8 cellular contexts compared by ENCODE assay signal in the genomic region with DNA sequence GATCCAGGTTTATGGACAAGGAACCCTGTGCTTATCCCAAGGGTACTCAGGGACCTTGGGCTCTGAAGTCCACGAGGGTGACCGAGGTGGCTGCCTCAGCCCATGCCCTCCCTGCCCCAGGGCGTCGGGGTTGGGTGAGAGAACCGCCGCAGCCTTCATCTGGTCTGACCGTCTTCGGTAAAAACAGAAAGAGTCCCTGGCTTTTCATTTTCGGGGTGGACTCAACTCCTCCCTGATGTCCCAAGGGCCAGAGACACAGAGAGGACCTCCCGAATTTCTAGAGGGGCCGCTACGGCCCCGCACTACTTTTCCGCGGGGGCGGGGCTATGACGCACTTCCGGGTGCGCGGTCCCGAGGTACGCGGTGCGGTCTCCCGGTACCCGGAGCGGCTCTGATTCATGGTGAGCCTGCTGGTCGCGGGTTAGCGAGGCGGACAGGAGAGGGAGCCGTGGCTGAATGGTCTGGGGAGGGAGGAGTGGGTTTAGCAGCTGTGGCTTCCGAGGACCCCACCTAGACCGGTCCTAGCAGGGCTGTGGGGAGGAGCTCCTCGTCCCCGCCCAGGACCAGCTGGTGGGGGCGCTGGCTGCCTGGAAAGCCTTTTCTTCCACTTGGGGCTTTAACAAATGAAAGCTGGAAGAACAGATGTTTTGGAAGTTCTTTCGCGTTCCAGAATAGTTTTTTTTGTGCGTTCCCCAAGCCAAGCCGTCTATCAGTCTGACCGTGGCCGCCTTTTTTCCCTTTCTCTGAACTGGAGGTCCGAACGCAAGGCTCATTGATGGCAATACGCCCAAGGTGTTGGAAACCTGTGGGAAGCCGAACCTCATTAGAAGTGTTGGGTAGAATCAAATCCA. TPM values are rescaled to one million over a fixed set of nuclear protein-coding genes. Genes with fewer than 3 reads are reported as not detected.
DNase-seq lines count a peak whose midpoint lies in the region; ATAC-seq and TF ChIP-seq lines count a peak whose summit lies in the region.

A gene (plus strand): TSS at position 334 of the 851 bp plus-strand sequence. CDS start 7,233 bp downstream, outside the sequence.

- H3K4me3 Mint-ChIP-seq in activated CD8-positive, alpha-beta T cell treated with anti-CD3 and anti-CD28 coated beads, Interleukin-2, amount 10 ng/mL, durations not matched to agents 7 days and 5 days, result peak within 1 kb of the TSS; percentile 87

- CTCF ChIA-PET in activated CD8-positive, alpha-beta T cell treated with anti-CD3 and anti-CD28 coated beads, Interleukin-2, amount 10 ng/mL, durations not matched to agents 7 days and 5 days (lab: Charles Lee), result interaction anchor here (0.7 to 2.3 kb wide), 11 partner anchors 9 to 141 kb away, joined by 3 to 11 read pairs (median 3); a partner anchor contains a TSS

- TF ChIP-seq CTCF in lung (IDR thresholded peaks at IDR 0.05; ENCODE audit: control extremely low read depth, extremely low read depth), result peak; percentile 3

- peaks cover 4% of the 10 kb centered on the region for H3K36me3 Mint-ChIP-seq in activated CD8-positive, alpha-beta T cell treated with anti-CD3 and anti-CD28 coated beads, Interleukin-2, amount 10 ng/mL, durations not matched to agents 7 days and 5 days (ENCODE audit: low read depth)

- H3K27me3 ChIP-seq in ectodermal cell (ENCODE audit: control insufficient read depth, insufficient read depth, low read length, poor library complexity, severe bottlenecking) (no peaks in the 10 kb centered on the region), lung (ENCODE audit: control insufficient read depth, insufficient read depth) (no peaks in the 10 kb centered on the region)

- H3K27ac ChIP-seq in ectodermal cell (ENCODE audit: insufficient read depth, low read depth, low read length, poor library complexity, severe bottlenecking) (peak within 1 kb of the TSS; percentile 90), lung (ENCODE audit: low read depth in 1 of 2, low read length in 1 of 2) (peak within 1 kb of the TSS; percentile 82 to 98)

- H3K9me3 Mint-ChIP-seq in activated CD8-positive, alpha-beta T cell treated with anti-CD3 and anti-CD28 coated beads, Interleukin-2, amount 10 ng/mL, durations not matched to agents 7 days and 5 days (ENCODE audit: insufficient read depth), result no peaks in the 10 kb centered on the region

- ATAC-seq in HG03469 (IDR thresholded peaks at IDR 0.05; ENCODE audit: unreplicated experiment) (peak; percentile 58), lung (ENCODE audit: insufficient read depth, low FRiP score) (peak; percentile 91)
- peak; percentile 89 for ATAC-seq in activated CD8-positive, alpha-beta T cell treated with anti-CD3 and anti-CD28 coated beads, Interleukin-2, amount 10 ng/mL, durations not matched to agents 7 days and 5 days

- DNase-seq in C1 segment of cervical spinal cord (lab: John Stamatoyannopoulos, UW) (peak; percentile 19 to 87 (median 80)), GM19240 (ENCODE audit: insufficient read length, low spot score) (peak; percentile 85), NCI-H748 treated with DMSO at 0.1 percent for 48 hours (lab: John Stamatoyannopoulos, UW) (peak; percentile 63), lung (ENCODE audit: low spot score) (peak; percentile 86)
- DNase-seq in activated CD8-positive, alpha-beta T cell treated with anti-CD3 and anti-CD28 coated beads, Interleukin-2, amount 10 ng/mL, durations not matched to agents 7 days and 5 days, result peak; percentile 81
- DNase-seq in stimulated activated CD4-positive, alpha-beta T cell treated with anti-CD3 and anti-CD28 coated beads, TNF-alpha, amount 100 ng/mL, for 24 hours (ENCODE audit: low read depth in 3 of 3), result peak; percentile 66 to 80 (median 71)

- no peaks in the 10 kb centered on the region for H3K27me3 Mint-ChIP-seq in activated CD8-positive, alpha-beta T cell treated with anti-CD3 and anti-CD28 coated beads, Interleukin-2, amount 10 ng/mL, durations not matched to agents 7 days and 5 days (ENCODE audit: low read depth)

- H3K36me3 ChIP-seq in ectodermal cell (ENCODE audit: control insufficient read depth, insufficient read depth, low read length), result no peaks in the 10 kb centered on the region
- H3K36me3 ChIP-seq in lung (ENCODE audit: control insufficient read depth in 2 of 2, insufficient read depth in 2 of 2, low read length in 2 of 2), result no peaks in the 10 kb centered on the region

- H3K9me3 ChIP-seq in ectodermal cell (ENCODE audit: control insufficient read depth, low read length) (no peaks in the 10 kb centered on the region), lung (ENCODE audit: control insufficient read depth in 2 of 2, insufficient read depth in 1 of 2, low read length in 1 of 2) (peaks cover 0 to 3% of the 10 kb centered on the region in 2 donors)

- H3K4me1 ChIP-seq in ectodermal cell (ENCODE audit: control insufficient read depth, insufficient read depth, low read length) (no peaks in the 10 kb centered on the region), lung (ENCODE audit: control insufficient read depth in 2 of 2, insufficient read depth in 2 of 2, low read length in 2 of 2) (peaks cover 0 to 2% of the 10 kb centered on the region in 2 donors)

- peaks cover 18% of the 10 kb centered on the region for H3K4me1 Mint-ChIP-seq in activated CD8-positive, alpha-beta T cell treated with anti-CD3 and anti-CD28 coated beads, Interleukin-2, amount 10 ng/mL, durations not matched to agents 7 days and 5 days (ENCODE audit: low read depth)

- peak within 1 kb of the TSS; percentile 54 for H3K4me3 ChIP-seq in ectodermal cell (ENCODE audit: insufficient read depth, low read depth, low read length)
- peak within 1 kb of the TSS; percentile 80 for H3K4me3 ChIP-seq in lung

- H3K27ac Mint-ChIP-seq in activated CD8-positive, alpha-beta T cell treated with anti-CD3 and anti-CD28 coated beads, Interleukin-2, amount 10 ng/mL, durations not matched to agents 7 days and 5 days, result peak within 1 kb of the TSS; percentile 95

- 5 to 6% methylated on average over 47 of the region's 47 CpGs for WGBS in ectodermal cell, 2 experiments
- 1% methylated on average over 46 to 47 of the region's 47 CpGs for WGBS in lung, 2 donors

- POLR2A ChIA-PET in activated CD8-positive, alpha-beta T cell treated with anti-CD3 and anti-CD28 coated beads, Interleukin-2, amount 10 ng/mL, durations not matched to agents 7 days and 5 days (lab: Charles Lee), result interaction anchor here (1.2 kb wide), 3 partner anchors 31 to 46 kb away, joined by 3 to 5 read pairs (median 4); a partner anchor contains a TSS

RNA-seq across cellular contexts. Expression of the gene that starts here (rescaled TPM):
- total RNA-seq in activated CD8-positive, alpha-beta T cell treated with anti-CD3 and anti-CD28 coated beads, Interleukin-2, amount 10 ng/mL, durations not matched to agents 7 days and 5 days, result 1 to 10 TPM; 5.8 to 7.5 TPM
- polyA plus RNA-seq in ectodermal cell (2013, experiment 1 of 4), result 18.6 TPM
- polyA plus RNA-seq in ectodermal cell (2013, experiment 2 of 4), result 19.7 TPM
- 18.1 TPM for polyA plus RNA-seq in ectodermal cell (2013, experiment 3 of 4)
- 21.3 TPM for polyA plus RNA-seq in ectodermal cell (2013, experiment 4 of 4)
- 10 to 100 TPM in 1 of 2 donors, 1 to 10 TPM in 1; 9.0 to 13.1 TPM for total RNA-seq in lung
- polyA plus RNA-seq in lung, result 1 to 10 TPM; 4.7 to 5.1 TPM

Comparison
In these comparisons a context has a peak if more than half of its experiments do, and no peak if none do; other contexts are left out.
1. Peak in every context shown above with its lines: DNase-seq, ATAC-seq, H3K4me3 ChIP-seq and H3K27ac ChIP-seq.